11 cellular contexts compared by ENCODE assay signal in the genomic region with DNA sequence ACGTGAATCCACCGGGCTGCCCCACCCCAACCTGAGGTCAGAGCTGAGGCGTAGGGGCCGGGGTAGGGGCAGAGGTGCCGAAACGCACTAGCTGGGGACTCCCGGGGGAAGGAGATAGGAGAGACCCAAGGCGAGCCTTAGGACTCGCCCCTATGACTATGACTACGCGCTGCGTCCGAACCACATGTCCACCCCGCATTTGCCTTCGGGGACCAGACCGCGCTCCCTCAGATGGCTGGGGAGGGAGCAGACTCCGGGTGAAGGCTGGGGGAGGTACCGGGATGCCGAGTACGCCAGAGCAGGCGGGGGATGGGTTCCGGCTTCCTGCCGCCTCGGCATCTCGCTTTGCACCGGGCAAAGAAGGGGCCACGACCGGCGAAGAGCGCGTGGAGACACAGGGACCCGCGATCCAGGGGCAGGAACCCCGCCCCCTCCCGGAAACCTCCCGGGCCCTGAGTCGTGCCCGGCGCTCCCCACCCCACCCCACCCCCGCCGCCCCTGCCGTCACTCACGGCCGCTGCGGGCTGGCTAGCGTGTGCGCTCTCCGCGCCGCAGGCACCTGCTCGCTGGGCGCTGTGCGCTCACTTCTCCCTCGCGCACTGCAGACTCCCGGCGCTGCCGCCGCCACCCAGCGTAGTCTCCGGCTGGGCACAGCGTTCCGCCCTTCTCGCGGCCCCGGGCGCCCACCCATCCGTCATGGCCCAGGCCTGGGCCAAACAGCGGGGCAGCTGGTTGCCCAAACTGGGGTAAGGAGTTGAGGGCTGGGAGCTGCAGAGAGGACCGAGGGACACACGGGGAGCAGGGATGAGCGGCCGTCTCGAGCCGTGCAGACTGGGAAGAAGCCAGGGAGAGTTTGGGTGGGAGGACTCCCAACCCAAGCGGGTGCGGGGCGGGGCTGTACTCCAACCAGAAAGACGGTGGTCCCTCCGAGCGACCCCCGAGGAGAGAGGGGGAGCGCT. TPM values are rescaled to one million over a fixed set of nuclear protein-coding genes. Genes with fewer than 3 reads are reported as not detected.
A peak's percentile ranks its signal among the peaks of the same experiment; 100 is the strongest.
DNase-seq lines count a peak whose midpoint lies in the region; ATAC-seq and TF ChIP-seq lines count a peak whose summit lies in the region.
"Had no signal": no experiment of that assay in that cellular context is flagged by ENCODE, and none has a peak within 500 bp of the region (broad histone marks: within the 10 kb centered on the region; RNA-seq: fewer than 3 reads in every experiment).

No MANE protein-coding gene starts in this region.

- peaks cover 37% of the 10 kb centered on the region for H3K4me1 ChIP-seq in HEK293 (ENCODE audit: control insufficient read depth, insufficient read depth, low read length)

- H3K27ac ChIP-seq in HEK293 (ENCODE audit: extremely low read depth, low read depth, low read length) = peak overlapping the region; percentile 24; the same call in 1 of the 2 replicates

- H3K9me3 ChIP-seq in HEK293 (ENCODE audit: control insufficient read depth, insufficient read depth, low read depth, low read length) = no peaks in the 10 kb centered on the region
- H3K9me3 ChIP-seq: SK-N-SH had no signal

- DNase-seq in AG20443 (ENCODE audit: low spot score) = peak; percentile 40
- no peak for DNase-seq in mesothelial cell of epicardium (ENCODE audit: low spot score in 2 of 2, unreplicated experiment in 2 of 2)
- DNase-seq in NCI-H446 treated with DMSO at 0.1 percent for 48 hours (lab: John Stamatoyannopoulos, UW) = no peak
- no peak for DNase-seq in SKM-1 treated with dmso at 0.1 percent for 144 hours (lab: John Stamatoyannopoulos, UW; ENCODE audit: unreplicated experiment)
- DNase-seq: activated gamma-delta T cell had no signal

- CTCF ChIA-PET in HEK293 (lab: Yijun Ruan, JAX) = interaction anchor here (0.7 to 3.5 kb wide), 8 partner anchors 21 to 181 kb away, joined by 3 to 17 read pairs (median 3); no protein-coding TSS in a partner anchor

- H3K4me1 Mint-ChIP-seq in brain (peaks cover 20% of the 10 kb centered on the region), mesothelial cell of epicardium (peaks cover 19% of the 10 kb centered on the region)

- peaks cover 4 to 12% (median 7%) of the 10 kb centered on the region in 5 experiments for H3K9me3 Mint-ChIP-seq in brain
- H3K9me3 Mint-ChIP-seq in mesothelial cell of epicardium = no peaks in the 10 kb centered on the region

- H3K27ac Mint-ChIP-seq in brain = peak overlapping the region in 2 of 5 experiments; percentile 17 to 82
- no peak overlapping the region for H3K27ac Mint-ChIP-seq in mesothelial cell of epicardium

- H3K4me3 Mint-ChIP-seq in brain (peak overlapping the region; percentile 79 to 83 (median 83)), mesothelial cell of epicardium (peak overlapping the region; percentile 46)

- POLR2A ChIA-PET in HEK293 (lab: Yijun Ruan, JAX) = interaction anchor here (0.6 kb wide), 1 partner anchor 74 kb away, joined by 3 read pairs; no protein-coding TSS in a partner anchor

- H3K36me3 Mint-ChIP-seq in brain (no peaks in the 10 kb centered on the region), mesothelial cell of epicardium (no peaks in the 10 kb centered on the region)

- peaks cover 85% of the 10 kb centered on the region for H3K27me3 Mint-ChIP-seq in brain
- peaks cover 85% of the 10 kb centered on the region for H3K27me3 Mint-ChIP-seq in mesothelial cell of epicardium (ENCODE audit: low read depth)

- H3K4me3 ChIP-seq in HEK293 (ENCODE audit: low read depth, low read length) = peak overlapping the region; percentile 25

- ATAC-seq in esophagus mucosa (no peak), GM19397 (IDR thresholded peaks at IDR 0.05; ENCODE audit: unreplicated experiment) (no peak)

- H3K36me3 ChIP-seq in HEK293 (ENCODE audit: control insufficient read depth in 2 of 2, insufficient read depth in 1 of 2, low read length in 2 of 2) = no peaks in the 10 kb centered on the region

- TF ChIP-seq CTCF in HEK293 (tag by site-specific recombination; IDR thresholded peaks at IDR 0.05) (peak; percentile 49), brain (conservative IDR thresholded peaks at IDR 0.05) (no peak), mesothelial cell of epicardium (IDR thresholded peaks at IDR 0.05; ENCODE audit: unreplicated experiment) (no peak)

TF ChIP-seq in HEK293, 187 proteins besides CTCF, POLR2A, EP300 and RAD21 (continues in another document):
- TF ChIP-seq KLF7 (tag by site-specific recombination; IDR thresholded peaks at IDR 0.05; ENCODE audit: borderline replicate concordance) (0 out of 2 replicates have a peak, but pooled peaks have one; percentile 32), ZNF169 (tag by site-specific recombination; IDR thresholded peaks at IDR 0.05) (no peak), ZNF548 (tag by site-specific recombination; IDR thresholded peaks at IDR 0.05) (no peak), HOXC10 (CRISPR knock-in tag; IDR thresholded peaks at IDR 0.05) (no peak), ZNF2 (tag by site-specific recombination; IDR thresholded peaks at IDR 0.05) (peak; percentile 48), GLIS1 (tag by site-specific recombination; IDR thresholded peaks at IDR 0.05) (peak; percentile 75), ZNF529 (tag by site-specific recombination; IDR thresholded peaks at IDR 0.05; ENCODE audit: insufficient replicate concordance) (no peak), BCL11A (tag by site-specific recombination; IDR thresholded peaks at IDR 0.05; ENCODE audit: low read depth) (peak; percentile 51; the same call in 1 of the 2 replicates), BCL11B (tag by site-specific recombination; IDR thresholded peaks at IDR 0.05; ENCODE audit: low read depth) (no peak), ZNF843 (tag by site-specific recombination; IDR thresholded peaks at IDR 0.05) (peak; percentile 10; the same call in 1 of the 2 replicates), ZNF37A (tag by site-specific recombination; IDR thresholded peaks at IDR 0.05) (no peak), HOXA7 (CRISPR knock-in tag; IDR thresholded peaks at IDR 0.05; ENCODE audit: borderline replicate concordance) (no peak), ZNF423 (tag by site-specific recombination; IDR thresholded peaks at IDR 0.05) (peak; percentile 52; the same call in 1 of the 2 replicates), ZNF792 (tag by site-specific recombination; IDR thresholded peaks at IDR 0.05) (peak; percentile 9; the same call in 1 of the 2 replicates), ZNF510 (tag by site-specific recombination; IDR thresholded peaks at IDR 0.05; ENCODE audit: insufficient replicate concordance) (no peak), ZNF324 (tag by site-specific recombination; IDR thresholded peaks at IDR 0.05) (no peak), ZIC2 (tag by site-specific recombination; IDR thresholded peaks at IDR 0.05) (peak; percentile 98), WT1 (tag by site-specific recombination; IDR thresholded peaks at IDR 0.05) (no peak; the same call in 1 of the 2 replicates), ZNF138 (tag by site-specific recombination; IDR thresholded peaks at IDR 0.05; ENCODE audit: borderline replicate concordance) (no peak)
- TF ChIP-seq, protein P1, sequence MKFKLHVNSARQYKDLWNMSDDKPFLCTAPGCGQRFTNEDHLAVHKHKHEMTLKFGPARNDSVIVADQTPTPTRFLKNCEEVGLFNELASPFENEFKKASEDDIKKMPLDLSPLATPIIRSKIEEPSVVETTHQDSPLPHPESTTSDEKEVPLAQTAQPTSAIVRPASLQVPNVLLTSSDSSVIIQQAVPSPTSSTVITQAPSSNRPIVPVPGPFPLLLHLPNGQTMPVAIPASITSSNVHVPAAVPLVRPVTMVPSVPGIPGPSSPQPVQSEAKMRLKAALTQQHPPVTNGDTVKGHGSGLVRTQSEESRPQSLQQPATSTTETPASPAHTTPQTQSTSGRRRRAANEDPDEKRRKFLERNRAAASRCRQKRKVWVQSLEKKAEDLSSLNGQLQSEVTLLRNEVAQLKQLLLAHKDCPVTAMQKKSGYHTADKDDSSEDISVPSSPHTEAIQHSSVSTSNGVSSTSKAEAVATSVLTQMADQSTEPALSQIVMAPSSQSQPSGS (tag by site-specific recombination; IDR thresholded peaks at IDR 0.05; ENCODE audit: low read depth) = no peak
- TF ChIP-seq, protein P2, sequence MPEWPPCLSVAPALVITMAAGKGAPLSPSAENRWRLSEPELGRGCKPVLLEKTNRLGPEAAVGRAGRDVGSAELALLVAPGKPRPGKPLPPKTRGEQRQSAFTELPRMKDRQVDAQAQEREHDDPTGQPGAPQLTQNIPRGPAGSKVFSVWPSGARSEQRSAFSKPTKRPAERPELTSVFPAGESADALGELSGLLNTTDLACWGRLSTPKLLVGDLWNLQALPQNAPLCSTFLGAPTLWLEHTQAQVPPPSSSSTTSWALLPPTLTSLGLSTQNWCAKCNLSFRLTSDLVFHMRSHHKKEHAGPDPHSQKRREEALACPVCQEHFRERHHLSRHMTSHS (tag by site-specific recombination; IDR thresholded peaks at IDR 0.05) = no peak
- TF ChIP-seq, protein P3, sequence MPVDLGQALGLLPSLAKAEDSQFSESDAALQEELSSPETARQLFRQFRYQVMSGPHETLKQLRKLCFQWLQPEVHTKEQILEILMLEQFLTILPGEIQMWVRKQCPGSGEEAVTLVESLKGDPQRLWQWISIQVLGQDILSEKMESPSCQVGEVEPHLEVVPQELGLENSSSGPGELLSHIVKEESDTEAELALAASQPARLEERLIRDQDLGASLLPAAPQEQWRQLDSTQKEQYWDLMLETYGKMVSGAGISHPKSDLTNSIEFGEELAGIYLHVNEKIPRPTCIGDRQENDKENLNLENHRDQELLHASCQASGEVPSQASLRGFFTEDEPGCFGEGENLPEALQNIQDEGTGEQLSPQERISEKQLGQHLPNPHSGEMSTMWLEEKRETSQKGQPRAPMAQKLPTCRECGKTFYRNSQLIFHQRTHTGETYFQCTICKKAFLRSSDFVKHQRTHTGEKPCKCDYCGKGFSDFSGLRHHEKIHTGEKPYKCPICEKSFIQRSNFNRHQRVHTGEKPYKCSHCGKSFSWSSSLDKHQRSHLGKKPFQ (tag by site-specific recombination; IDR thresholded peaks at IDR 0.05) = no peak
- TF ChIP-seq, protein P4, sequence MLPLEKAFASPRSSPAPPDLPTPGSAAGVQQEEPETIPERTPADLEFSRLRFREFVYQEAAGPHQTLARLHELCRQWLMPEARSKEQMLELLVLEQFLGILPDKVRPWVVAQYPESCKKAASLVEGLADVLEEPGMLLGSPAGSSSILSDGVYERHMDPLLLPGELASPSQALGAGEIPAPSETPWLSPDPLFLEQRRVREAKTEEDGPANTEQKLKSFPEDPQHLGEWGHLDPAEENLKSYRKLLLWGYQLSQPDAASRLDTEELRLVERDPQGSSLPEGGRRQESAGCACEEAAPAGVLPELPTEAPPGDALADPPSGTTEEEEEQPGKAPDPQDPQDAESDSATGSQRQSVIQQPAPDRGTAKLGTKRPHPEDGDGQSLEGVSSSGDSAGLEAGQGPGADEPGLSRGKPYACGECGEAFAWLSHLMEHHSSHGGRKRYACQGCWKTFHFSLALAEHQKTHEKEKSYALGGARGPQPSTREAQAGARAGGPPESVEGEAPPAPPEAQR (tag by site-specific recombination; IDR thresholded peaks at IDR 0.05) = no peak

RNA-seq across cellular contexts. Expression of a gene that starts 0.6 kb away (rescaled TPM):
- polyA plus RNA-seq in brain (ENCODE audit: insufficient read depth, low read depth, low replicate concordance) = 6.8 TPM
- total RNA-seq in mesothelial cell of epicardium = not detected in 3 replicates
- total RNA-seq in esophagus mucosa = not detected
- polyA plus RNA-seq: esophagus, SK-N-SH had no signal
